In the genomic region with DNA sequence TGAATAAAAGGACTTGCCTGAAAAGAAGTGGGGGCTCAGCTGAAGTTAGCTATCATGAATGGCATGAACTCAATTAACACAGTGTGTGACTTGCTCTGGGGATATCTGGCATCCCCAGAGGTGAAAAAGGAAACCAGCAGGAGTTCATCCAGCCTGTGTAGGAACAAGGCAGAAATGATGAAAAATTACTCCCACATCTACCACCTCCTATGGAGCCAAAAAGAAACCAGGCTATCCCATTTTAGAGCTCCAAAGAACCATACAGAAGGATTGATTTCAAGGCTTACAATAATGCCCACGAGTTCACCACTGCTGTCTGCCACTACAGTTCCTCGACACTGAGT, we compare ENCODE assay signal across 17 cellular contexts. TPM values are rescaled to one million over a fixed set of nuclear protein-coding genes. Genes with fewer than 3 reads are reported as not detected.
DNase-seq lines count a peak whose midpoint lies in the region; ATAC-seq and TF ChIP-seq lines count a peak whose summit lies in the region.
"Had no signal": no experiment of that assay in that cellular context is flagged by ENCODE, and none has a peak within 500 bp of the region (broad histone marks: within the 10 kb centered on the region; RNA-seq: fewer than 3 reads in every experiment).

No MANE protein-coding gene starts in this region.

- peak overlapping the region; percentile 48 for H3K4me2 ChIP-seq in PC-9
- H3K4me2 ChIP-seq in parathyroid adenoma (ENCODE audit: low read length), result no peak overlapping the region

- H3K27me3 ChIP-seq in PC-9 (ENCODE audit: insufficient read depth, low read depth), result no peaks in the 10 kb centered on the region
- no peaks in the 10 kb centered on the region for H3K27me3 ChIP-seq in parathyroid adenoma (ENCODE audit: control insufficient read depth, insufficient read depth, low read length)
- no peaks in the 10 kb centered on the region for H3K27me3 ChIP-seq in tibial artery
- H3K27me3 ChIP-seq: upper lobe of right lung had no signal

- no peaks in the 10 kb centered on the region for H3K9me2 ChIP-seq in PC-9 (ENCODE audit: insufficient read depth)

- CTCF ChIA-PET in HEK293 (lab: Yijun Ruan, JAX) (interaction anchor here (0.6 to 2.1 kb wide), 5 partner anchors 9 to 71 kb away, joined by 3 to 12 read pairs (median 4); no protein-coding TSS in a partner anchor), PC-9 (lab: Charles Lee) (no interaction called here)

- TF ChIP-seq CTCF in HEK293 (tag by site-specific recombination; IDR thresholded peaks at IDR 0.05), result no peak
- TF ChIP-seq CTCF in PC-9 (conservative IDR thresholded peaks at IDR 0.05), result no peak
- no peak for TF ChIP-seq CTCF in parathyroid adenoma (IDR thresholded peaks at IDR 0.05)
- TF ChIP-seq CTCF in tibial artery (IDR thresholded peaks at IDR 0.05), result no peak

- H3K9me3 ChIP-seq in HEK293 (ENCODE audit: control insufficient read depth, insufficient read depth, low read depth, low read length) (no peaks in the 10 kb centered on the region), PC-9 (ENCODE audit: insufficient read depth, low read depth) (no peaks in the 10 kb centered on the region), parathyroid adenoma (ENCODE audit: control insufficient read depth, low read length) (no peaks in the 10 kb centered on the region), tibial artery (no peaks in the 10 kb centered on the region)
- H3K9me3 ChIP-seq: upper lobe of right lung had no signal

- H3K4me1 ChIP-seq in HEK293 (ENCODE audit: control insufficient read depth, insufficient read depth, low read length) (peaks cover 20% of the 10 kb centered on the region), PC-9 (replicated peaks; ENCODE audit: insufficient read depth) (peaks cover 43% of the 10 kb centered on the region), parathyroid adenoma (no peaks in the 10 kb centered on the region), tibial artery (peaks cover 0 to 72% (median 19%) of the 10 kb centered on the region in 4 donors)

- H2AFZ ChIP-seq in PC-9 (no peak overlapping the region), parathyroid adenoma (no peak overlapping the region)

- H3K79me2 ChIP-seq in PC-9 (ENCODE audit: low read depth), result peaks cover 84% of the 10 kb centered on the region
- peaks cover 4% of the 10 kb centered on the region for H3K79me2 ChIP-seq in parathyroid adenoma

- BruUV-seq in PC-9 (replicated peaks; lab: Mats Ljungman, UMichigan), result no TSS peak

- H3K9ac ChIP-seq in parathyroid adenoma, result no peak overlapping the region

- H3K36me3 ChIP-seq in HEK293 (ENCODE audit: control insufficient read depth in 2 of 2, insufficient read depth in 1 of 2, low read length in 2 of 2) (peaks cover 6 to 13% of the 10 kb centered on the region in 2 experiments; a peak in 2 of 3 replicates), PC-9 (ENCODE audit: low read depth) (peaks cover 11% of the 10 kb centered on the region; the same call in 1 of the 2 replicates), parathyroid adenoma (ENCODE audit: control insufficient read depth, insufficient read depth, low read length) (no peaks in the 10 kb centered on the region), tibial artery (peaks cover 0 to 24% (median 7%) of the 10 kb centered on the region in 3 donors)

- ATAC-seq in Right ventricle myocardium superior (ENCODE audit: poor library complexity) (peak; percentile 39), left colon (no peak), GM21390 (IDR thresholded peaks at IDR 0.05; ENCODE audit: unreplicated experiment) (no peak), HG03439 (IDR thresholded peaks at IDR 0.05; ENCODE audit: unreplicated experiment) (no peak)
- ATAC-seq: CD8-positive, alpha-beta T cell; HCT116 had no signal

- intact Hi-C loops in PC-9 (cut with micrococcal nuclease; ENCODE audit: unreplicated experiment), result no loop called here
- intact Hi-C loops in Right ventricle myocardium superior (cut with DNase I), result no loop called here
- intact Hi-C loops in left colon (cut with DNase I, micrococcal nuclease), result no loop called here
- intact Hi-C loops in tibial artery (cut with DNase I; ENCODE audit: low total_unique reads), result no loop called here

- DNase-seq in PC-9, result no peak
- no peak for DNase-seq in Right ventricle myocardium superior
- no peak for DNase-seq in left colon
- DNase-seq in tibial artery, result no peak
- DNase-seq: activated T-cell treated with anti-CD3 and anti-CD28 coated beads, Interleukin-2, amount 50 U/mL, for 48 hours; amygdala; CD8-positive, alpha-beta T cell; NCI-H187; NCI-H526 treated with DMSO at 0.1 percent for 48 hours; RPMI8226; stimulated activated CD4-positive, alpha-beta T cell treated with anti-CD3 and anti-CD28 coated beads, Interleukin-2, amount 100 ng/mL, for 24 hours; upper lobe of right lung had no signal

- H3K4me3 ChIP-seq in HEK293 (ENCODE audit: low read depth, low read length) (no peak overlapping the region), PC-9 (no peak overlapping the region), parathyroid adenoma (ENCODE audit: low read depth, low read length) (no peak overlapping the region), tibial artery (no peak overlapping the region)
- H3K4me3 ChIP-seq: upper lobe of right lung had no signal

- H3K27ac ChIP-seq in HEK293 (ENCODE audit: extremely low read depth, low read depth, low read length), result no peak overlapping the region
- peak overlapping the region; percentile 80 for H3K27ac ChIP-seq in PC-9
- peak overlapping the region; percentile 7 for H3K27ac ChIP-seq in parathyroid adenoma
- peak overlapping the region in 1 of 2 donors; percentile 52 for H3K27ac ChIP-seq in tibial artery
- H3K27ac ChIP-seq: upper lobe of right lung had no signal

- no peaks in the 10 kb centered on the region for H4K20me1 ChIP-seq in PC-9 (ENCODE audit: insufficient read depth)

- H3F3A ChIP-seq in PC-9 (ENCODE audit: insufficient read depth, low read depth), result peaks cover 26% of the 10 kb centered on the region

- POLR2A ChIA-PET in HEK293 (lab: Yijun Ruan, JAX) (interaction anchor here (1.0 to 2.5 kb wide), 2 partner anchors 21 to 26 kb away, joined by 4 to 8 read pairs; no protein-coding TSS in a partner anchor), PC-9 (lab: Charles Lee; ENCODE audit: unreplicated experiment) (interaction anchor here (0.6 kb wide), 1 partner anchor 67 kb away, joined by 6 read pairs; no protein-coding TSS in a partner anchor)

TF ChIP-seq in HEK293, 187 proteins besides CTCF, POLR2A, EP300 and RAD21 (continues in another document):
- TF ChIP-seq ZNF596 (tag by site-specific recombination; IDR thresholded peaks at IDR 0.05) (no peak), ZNF555 (tag by site-specific recombination; conservative IDR thresholded peaks at IDR 0.05) (no peak), ZNF544 (tag by site-specific recombination; IDR thresholded peaks at IDR 0.05) (no peak), SP3 (tag by site-specific recombination; IDR thresholded peaks at IDR 0.05) (no peak), ZNF560 (tag by site-specific recombination; IDR thresholded peaks at IDR 0.05; ENCODE audit: borderline replicate concordance) (no peak), ZFHX2 (tag by site-specific recombination; conservative IDR thresholded peaks at IDR 0.05) (peak; percentile 74), ZNF624 (tag by site-specific recombination; IDR thresholded peaks at IDR 0.05) (no peak), ZNF10 (tag by site-specific recombination; IDR thresholded peaks at IDR 0.05) (no peak), ZNF391 (tag by site-specific recombination; IDR thresholded peaks at IDR 0.05; ENCODE audit: borderline replicate concordance, low read depth) (no peak), MEIS1 (CRISPR knock-in tag; IDR thresholded peaks at IDR 0.05; ENCODE audit: borderline replicate concordance) (no peak), ZNF292 (tag by site-specific recombination; IDR thresholded peaks at IDR 0.05; ENCODE audit: borderline replicate concordance, low read depth) (no peak), ZNF785 (tag by site-specific recombination; IDR thresholded peaks at IDR 0.05) (no peak), ZNF223 (tag by site-specific recombination; IDR thresholded peaks at IDR 0.05) (no peak), GFI1B (tag by site-specific recombination; IDR thresholded peaks at IDR 0.05) (no peak), GLIS1 (tag by site-specific recombination; IDR thresholded peaks at IDR 0.05) (peak; percentile 45), SP2 (tag by site-specific recombination; IDR thresholded peaks at IDR 0.05) (no peak), ZNF654 (tag by site-specific recombination; IDR thresholded peaks at IDR 0.05; ENCODE audit: low read depth) (no peak), HOXC10 (CRISPR knock-in tag; IDR thresholded peaks at IDR 0.05) (no peak), ZBTB17 (tag by site-specific recombination; IDR thresholded peaks at IDR 0.05) (peak; percentile 84), ZIC2 (tag by site-specific recombination; IDR thresholded peaks at IDR 0.05) (peak; percentile 98), ZNF600 (tag by site-specific recombination; IDR thresholded peaks at IDR 0.05) (0 out of 2 replicates have a peak, but pooled peaks have one; percentile 15), ZNF48 (tag by site-specific recombination; IDR thresholded peaks at IDR 0.05) (no peak)
- TF ChIP-seq, protein P1, sequence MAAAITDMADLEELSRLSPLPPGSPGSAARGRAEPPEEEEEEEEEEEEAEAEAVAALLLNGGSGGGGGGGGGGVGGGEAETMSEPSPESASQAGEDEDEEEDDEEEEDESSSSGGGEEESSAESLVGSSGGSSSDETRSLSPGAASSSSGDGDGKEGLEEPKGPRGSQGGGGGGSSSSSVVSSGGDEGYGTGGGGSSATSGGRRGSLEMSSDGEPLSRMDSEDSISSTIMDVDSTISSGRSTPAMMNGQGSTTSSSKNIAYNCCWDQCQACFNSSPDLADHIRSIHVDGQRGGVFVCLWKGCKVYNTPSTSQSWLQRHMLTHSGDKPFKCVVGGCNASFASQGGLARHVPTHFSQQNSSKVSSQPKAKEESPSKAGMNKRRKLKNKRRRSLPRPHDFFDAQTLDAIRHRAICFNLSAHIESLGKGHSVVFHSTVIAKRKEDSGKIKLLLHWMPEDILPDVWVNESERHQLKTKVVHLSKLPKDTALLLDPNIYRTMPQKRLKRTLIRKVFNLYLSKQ (tag by site-specific recombination; IDR thresholded peaks at IDR 0.05; ENCODE audit: borderline replicate concordance), result no peak
- TF ChIP-seq, protein P2, sequence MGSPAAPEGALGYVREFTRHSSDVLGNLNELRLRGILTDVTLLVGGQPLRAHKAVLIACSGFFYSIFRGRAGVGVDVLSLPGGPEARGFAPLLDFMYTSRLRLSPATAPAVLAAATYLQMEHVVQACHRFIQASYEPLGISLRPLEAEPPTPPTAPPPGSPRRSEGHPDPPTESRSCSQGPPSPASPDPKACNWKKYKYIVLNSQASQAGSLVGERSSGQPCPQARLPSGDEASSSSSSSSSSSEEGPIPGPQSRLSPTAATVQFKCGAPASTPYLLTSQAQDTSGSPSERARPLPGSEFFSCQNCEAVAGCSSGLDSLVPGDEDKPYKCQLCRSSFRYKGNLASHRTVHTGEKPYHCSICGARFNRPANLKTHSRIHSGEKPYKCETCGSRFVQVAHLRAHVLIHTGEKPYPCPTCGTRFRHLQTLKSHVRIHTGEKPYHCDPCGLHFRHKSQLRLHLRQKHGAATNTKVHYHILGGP (tag by site-specific recombination; IDR thresholded peaks at IDR 0.05), result no peak

RNA-seq across cellular contexts. Expression of gene TP53BP2, which starts 25.3 kb away (rescaled TPM):
- total RNA-seq in PC-9 (2021) (63.1 and 81.4 TPM in 2 replicates), Right ventricle myocardium superior (16.1 TPM), left colon (10 to 100 TPM; 27.4 to 34.3 TPM)
